18 cellular contexts compared by ENCODE assay signal in genomic region chr2:156580501-156580900, GRCh38.
"Had no signal": no experiment of that assay in that cellular context is flagged by ENCODE, and none has a peak within 500 bp of the region (broad histone marks: within the 10 kb centered on the region; RNA-seq: fewer than 3 reads in every experiment).

No MANE protein-coding gene starts in this region.

- H3K9me3 ChIP-seq: body of pancreas, lower lobe of right lung, prostate gland, right atrium auricular region, tibial artery had no signal

- DNase-seq: activated CD4-positive, alpha-beta T cell treated with anti-CD3 and anti-CD28 coated beads, Interleukin-2, amount 50 U/mL, for 4 hours; activated CD4-positive, CD25-positive, alpha-beta regulatory T cell treated with anti-CD3 and anti-CD28 coated beads, Interleukin-2, amount 50 U/mL, for 72 hours; activated T-cell treated with anti-CD3 and anti-CD28 coated beads for 4 hours; body of pancreas; caudate nucleus; endodermal cell; foreskin keratinocyte; glutamatergic neuron; hippocampal formation; islet precursor cell; left colon; lower lobe of right lung; stimulated activated naive CD8-positive, alpha-beta T cell treated with anti-CD3 and anti-CD28 coated beads, Interleukin-15, Interleukin-2, amounts not matched to agents 100 U/mL and 50 U/mL, for 24 hours; substantia nigra; tibial artery had no signal

- ATAC-seq: body of pancreas; foreskin keratinocyte; left colon; lower lobe of right lung; stimulated activated naive CD8-positive, alpha-beta T cell treated with anti-CD3 and anti-CD28 coated beads, Interleukin-15, Interleukin-2, amounts not matched to agents 100 U/mL and 50 U/mL, for 24 hours had no signal

- H3K27ac ChIP-seq: body of pancreas, foreskin keratinocyte, lower lobe of right lung, prostate gland, right atrium auricular region, tibial artery, VCaP had no signal

- H3K36me3 ChIP-seq: prostate gland had no signal

- H3K27me3 ChIP-seq: body of pancreas, foreskin keratinocyte, right atrium auricular region, tibial artery had no signal

- H3K4me3 ChIP-seq: body of pancreas, lower lobe of right lung, prostate gland, right atrium auricular region, tibial artery had no signal

- H3K4me1 ChIP-seq: body of pancreas, foreskin keratinocyte, lower lobe of right lung, prostate gland, right atrium auricular region, tibial artery had no signal
